ENCODE assay signal across 8 cellular contexts in genomic region chr22:24805790-24806662, GRCh38.
DNase-seq lines count a peak whose midpoint lies in the region; ATAC-seq and TF ChIP-seq lines count a peak whose summit lies in the region.

SGSM1 (plus strand) TSS chr22:24806211; CDS start chr22:24806326, 115 bp downstream.

- H3K36me3 Mint-ChIP-seq in memory B cell: peaks cover 2% of the 10 kb centered on the region

- H3K4me1 Mint-ChIP-seq in memory B cell: peaks cover 3% of the 10 kb centered on the region

- peak; percentile 58 for DNase-seq in CMK (ENCODE audit: low read depth)
- DNase-seq in HFF-Myc (ENCODE audit: extremely low read depth, low read depth): no peak
- peak; percentile 79 for DNase-seq in NCI-H82 (lab: John Stamatoyannopoulos, UW)
- peak; percentile 87 for DNase-seq in activated CD8-positive, alpha-beta memory T cell treated with anti-CD3 and anti-CD28 coated beads for 24 hours
- DNase-seq in effector CD8-positive, alpha-beta T cell (lab: John Stamatoyannopoulos, UW): peak; percentile 23
- peak; percentile 36 to 64 for DNase-seq in memory B cell (ENCODE audit: low spot score in 2 of 2)
- peak; percentile 52 to 78 (median 56) for DNase-seq in stimulated activated CD4-positive, alpha-beta T cell treated with anti-CD3 and anti-CD28 coated beads, TNF-alpha, amount 100 ng/mL, for 48 hours (ENCODE audit: low read depth in 3 of 3)

- peaks cover 2% of the 10 kb centered on the region for H3K9me3 Mint-ChIP-seq in memory B cell

- TF ChIP-seq CTCF in HFF-Myc (IDR thresholded peaks at IDR 0.05; ENCODE audit: low read depth, low read length, missing control alignments): no peak

- H3K27me3 Mint-ChIP-seq in memory B cell: peaks cover 18% of the 10 kb centered on the region

- H3K4me3 ChIP-seq in HFF-Myc (replicated peaks; ENCODE audit: low read depth, low read length): peak within 1 kb of the TSS; percentile 23

- peak within 1 kb of the TSS; percentile 64 for H3K4me3 Mint-ChIP-seq in memory B cell

- H3K27ac Mint-ChIP-seq in memory B cell: no peak within 1 kb of the TSS

- peak; percentile 93 for ATAC-seq in memory B cell (ENCODE audit: low read depth)
- no peak for ATAC-seq in HG03039 (IDR thresholded peaks at IDR 0.05; ENCODE audit: unreplicated experiment)
